In the genomic region with DNA sequence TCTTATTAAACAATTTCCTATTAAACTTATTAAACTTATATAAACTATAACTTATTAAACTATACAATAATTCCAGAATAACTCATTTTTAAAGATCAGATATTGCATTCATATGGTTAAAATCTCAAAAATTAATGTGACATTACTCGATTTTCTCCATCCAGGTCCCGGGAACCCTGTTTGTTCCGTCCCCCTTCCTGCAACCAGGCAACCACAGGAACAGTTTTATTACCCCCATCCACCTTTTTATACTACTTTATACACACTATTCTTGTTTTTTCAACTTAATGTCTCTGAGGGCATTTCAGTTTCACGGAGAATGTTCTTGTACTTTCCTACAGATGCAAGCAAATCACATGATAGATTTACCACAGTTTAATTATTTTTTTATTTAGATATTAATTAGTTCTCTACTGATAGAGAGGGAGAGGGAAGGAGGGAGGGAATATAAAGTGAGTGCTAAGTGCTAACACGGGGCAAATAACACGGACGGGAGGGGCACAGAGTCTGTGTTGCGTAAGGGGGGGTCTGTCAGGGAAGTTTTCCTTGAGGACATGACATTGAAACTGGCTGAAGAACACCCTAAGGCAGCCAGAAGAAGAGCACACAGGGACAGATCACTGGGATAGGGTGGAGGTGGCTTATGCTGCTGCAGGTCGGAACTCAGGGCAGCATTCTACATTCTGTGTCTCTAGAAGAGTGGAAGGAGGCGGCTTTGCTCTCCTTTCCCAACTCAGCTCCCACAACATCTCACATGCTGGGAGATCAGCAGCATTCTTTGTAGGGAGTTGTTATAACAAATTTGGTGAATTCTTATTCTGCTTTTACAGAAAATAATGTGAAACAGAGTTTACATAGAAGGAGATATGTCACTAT, we compare ENCODE assay signal across 12 cellular contexts.
DNase-seq lines count a peak whose midpoint lies in the region; ATAC-seq and TF ChIP-seq lines count a peak whose summit lies in the region.
"Had no signal": no experiment of that assay in that cellular context is flagged by ENCODE, and none has a peak within 500 bp of the region (broad histone marks: within the 10 kb centered on the region; RNA-seq: fewer than 3 reads in every experiment).

No MANE protein-coding gene starts in this region.

- TF ChIP-seq EP300 in gastroesophageal sphincter (IDR thresholded peaks at IDR 0.05): no peak

- DNase-seq in GM23338 (ENCODE audit: low spot score) (peak; percentile 54), NCI-H69 (lab: John Stamatoyannopoulos, UW) (peak; percentile 7), left colon (no peak), neural crest cell (ENCODE audit: low read depth, low spot score) (no peak), MG63 (no peak), islet precursor cell (no peak)
- DNase-seq: 8988T; CD4-positive, CD25-positive, alpha-beta regulatory T cell; DMS53; GF-D8 had no signal

- H3K27me3 Mint-ChIP-seq in GM23338 (ENCODE audit: insufficient read depth, low read depth, poor library complexity) (peaks cover 4% of the 10 kb centered on the region), neural crest cell (ENCODE audit: low read depth) (no peaks in the 10 kb centered on the region)
- H3K27me3 Mint-ChIP-seq: CD4-positive, CD25-positive, alpha-beta regulatory T cell had no signal

- no peak overlapping the region for H3K4me3 ChIP-seq in GM23338
- no peak overlapping the region for H3K4me3 ChIP-seq in MG63
- no peak overlapping the region for H3K4me3 ChIP-seq in gastroesophageal sphincter
- H3K4me3 ChIP-seq: BLaER1 treated with 17β-estradiol and CSF1 and Interleukin-3, amounts not matched to agents 10 nM and 100 nM had no signal

- H3K9me3 Mint-ChIP-seq in GM23338 (no peaks in the 10 kb centered on the region), neural crest cell (no peaks in the 10 kb centered on the region)

- H3K4me2 ChIP-seq in GM23338: peak overlapping the region; percentile 58
- H3K4me2 ChIP-seq: BLaER1 treated with 17β-estradiol and CSF1 and Interleukin-3, amounts not matched to agents 10 nM and 100 nM had no signal

- TF ChIP-seq POLR2A in gastroesophageal sphincter (IDR thresholded peaks at IDR 0.05): no peak

- ATAC-seq in GM23338 (peak; percentile 74), left colon (peak; percentile 11), gastroesophageal sphincter (no peak)

- H3K4me3 Mint-ChIP-seq in GM23338 (no peak overlapping the region), neural crest cell (no peak overlapping the region)
- H3K4me3 Mint-ChIP-seq: CD4-positive, CD25-positive, alpha-beta regulatory T cell had no signal

- H3K79me2 ChIP-seq in GM23338 (replicated peaks; ENCODE audit: insufficient read depth): no peaks in the 10 kb centered on the region

- WGBS in gastroesophageal sphincter (ENCODE audit: low coverage in 1 of 2), 2 donors: 83 to 93% methylated on average over 7 to 9 of the region's 10 CpGs

- intact Hi-C loops in left colon (cut with DNase I, micrococcal nuclease): no loop called here

- no peak overlapping the region for H2AFZ ChIP-seq in GM23338

- H3K4me1 ChIP-seq in GM23338 (ENCODE audit: insufficient read depth) (peaks cover 60% of the 10 kb centered on the region), gastroesophageal sphincter (peaks cover 0 to 33% (median 3%) of the 10 kb centered on the region in 3 donors)

- no peaks in the 10 kb centered on the region for H3K9me3 ChIP-seq in MG63
- H3K9me3 ChIP-seq in gastroesophageal sphincter: no peaks in the 10 kb centered on the region

- H3K4me1 Mint-ChIP-seq in GM23338 (peaks cover 53% of the 10 kb centered on the region), neural crest cell (peaks cover 44% of the 10 kb centered on the region)
- H3K4me1 Mint-ChIP-seq: CD4-positive, CD25-positive, alpha-beta regulatory T cell had no signal

- no peaks in the 10 kb centered on the region for H3F3A ChIP-seq in GM23338 (replicated peaks; ENCODE audit: low read depth)

- H4K20me1 ChIP-seq in GM23338 (replicated peaks; ENCODE audit: insufficient read depth): no peaks in the 10 kb centered on the region
- H4K20me1 ChIP-seq: BLaER1 treated with 17β-estradiol and CSF1 and Interleukin-3, amounts not matched to agents 10 nM and 100 nM had no signal

- TF ChIP-seq CTCF in GM23338 (conservative IDR thresholded peaks at IDR 0.05; ENCODE audit: low read depth in 2 of 2) (no peak), neural crest cell (conservative IDR thresholded peaks at IDR 0.05) (no peak), gastroesophageal sphincter (IDR thresholded peaks at IDR 0.05) (no peak)

- H3K36me3 ChIP-seq in GM23338 (ENCODE audit: insufficient read depth): no peaks in the 10 kb centered on the region
- H3K36me3 ChIP-seq in MG63: no peaks in the 10 kb centered on the region
- no peaks in the 10 kb centered on the region for H3K36me3 ChIP-seq in gastroesophageal sphincter
- H3K36me3 ChIP-seq: BLaER1 treated with 17β-estradiol and CSF1 and Interleukin-3, amounts not matched to agents 10 nM and 100 nM had no signal

- H3K27ac ChIP-seq in GM23338 (ENCODE audit: low read depth): no peak overlapping the region
- no peak overlapping the region for H3K27ac ChIP-seq in gastroesophageal sphincter
- H3K27ac ChIP-seq: BLaER1 treated with 17β-estradiol and CSF1 and Interleukin-3, amounts not matched to agents 10 nM and 100 nM had no signal

- H3K27ac Mint-ChIP-seq in GM23338: peak overlapping the region; percentile 60; the same call in 1 of the 2 replicates
- peak overlapping the region; percentile 80 for H3K27ac Mint-ChIP-seq in neural crest cell (ENCODE audit: unreplicated experiment)

- H3K9me2 ChIP-seq in GM23338 (ENCODE audit: insufficient read depth): no peaks in the 10 kb centered on the region

- no peaks in the 10 kb centered on the region for H3K36me3 Mint-ChIP-seq in GM23338 (ENCODE audit: low read depth)
- no peaks in the 10 kb centered on the region for H3K36me3 Mint-ChIP-seq in neural crest cell (ENCODE audit: low read depth)
- H3K36me3 Mint-ChIP-seq: CD4-positive, CD25-positive, alpha-beta regulatory T cell had no signal

- H3K27me3 ChIP-seq in GM23338 (ENCODE audit: insufficient read depth) (no peaks in the 10 kb centered on the region), MG63 (no peaks in the 10 kb centered on the region), gastroesophageal sphincter (no peaks in the 10 kb centered on the region)
- H3K27me3 ChIP-seq: BLaER1 treated with 17β-estradiol and CSF1 and Interleukin-3, amounts not matched to agents 10 nM and 100 nM had no signal

TF ChIP-seq in GM23338, 12 proteins besides CTCF, POLR2A, EP300 and RAD21 (continues in another document):
- TF ChIP-seq POLR2AphosphoS5 (IDR thresholded peaks at IDR 0.05; ENCODE audit: low read depth) (no peak), STAT1 (IDR thresholded peaks at IDR 0.05; ENCODE audit: unreplicated experiment) (no peak), JUNB (IDR thresholded peaks at IDR 0.05; ENCODE audit: unreplicated experiment) (no peak), ETS1 (IDR thresholded peaks at IDR 0.05) (no peak), EZH2 (IDR thresholded peaks at IDR 0.05; ENCODE audit: low read depth, unreplicated experiment) (no peak), EZH2phosphoT487 (IDR thresholded peaks at IDR 0.05; ENCODE audit: unreplicated experiment) (no peak), CREB1 (CRISPR knock-in tag; IDR thresholded peaks at IDR 0.05; ENCODE audit: low read depth) (no peak), ZNF331 (CRISPR knock-in tag; IDR thresholded peaks at IDR 0.05; ENCODE audit: low read depth) (no peak), NANOG (IDR thresholded peaks at IDR 0.05; ENCODE audit: borderline replicate concordance) (no peak)
- TF ChIP-seq, protein P1, sequence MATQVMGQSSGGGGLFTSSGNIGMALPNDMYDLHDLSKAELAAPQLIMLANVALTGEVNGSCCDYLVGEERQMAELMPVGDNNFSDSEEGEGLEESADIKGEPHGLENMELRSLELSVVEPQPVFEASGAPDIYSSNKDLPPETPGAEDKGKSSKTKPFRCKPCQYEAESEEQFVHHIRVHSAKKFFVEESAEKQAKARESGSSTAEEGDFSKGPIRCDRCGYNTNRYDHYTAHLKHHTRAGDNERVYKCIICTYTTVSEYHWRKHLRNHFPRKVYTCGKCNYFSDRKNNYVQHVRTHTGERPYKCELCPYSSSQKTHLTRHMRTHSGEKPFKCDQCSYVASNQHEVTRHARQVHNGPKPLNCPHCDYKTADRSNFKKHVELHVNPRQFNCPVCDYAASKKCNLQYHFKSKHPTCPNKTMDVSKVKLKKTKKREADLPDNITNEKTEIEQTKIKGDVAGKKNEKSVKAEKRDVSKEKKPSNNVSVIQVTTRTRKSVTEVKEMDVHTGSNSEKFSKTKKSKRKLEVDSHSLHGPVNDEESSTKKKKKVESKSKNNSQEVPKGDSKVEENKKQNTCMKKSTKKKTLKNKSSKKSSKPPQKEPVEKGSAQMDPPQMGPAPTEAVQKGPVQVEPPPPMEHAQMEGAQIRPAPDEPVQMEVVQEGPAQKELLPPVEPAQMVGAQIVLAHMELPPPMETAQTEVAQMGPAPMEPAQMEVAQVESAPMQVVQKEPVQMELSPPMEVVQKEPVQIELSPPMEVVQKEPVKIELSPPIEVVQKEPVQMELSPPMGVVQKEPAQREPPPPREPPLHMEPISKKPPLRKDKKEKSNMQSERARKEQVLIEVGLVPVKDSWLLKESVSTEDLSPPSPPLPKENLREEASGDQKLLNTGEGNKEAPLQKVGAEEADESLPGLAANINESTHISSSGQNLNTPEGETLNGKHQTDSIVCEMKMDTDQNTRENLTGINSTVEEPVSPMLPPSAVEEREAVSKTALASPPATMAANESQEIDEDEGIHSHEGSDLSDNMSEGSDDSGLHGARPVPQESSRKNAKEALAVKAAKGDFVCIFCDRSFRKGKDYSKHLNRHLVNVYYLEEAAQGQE (IDR thresholded peaks at IDR 0.05; ENCODE audit: unreplicated experiment): no peak

Comparison
In these comparisons a context has a peak if more than half of its experiments do, and no peak if none do; other contexts are left out.
1. DNase-seq: peak in GM23338 (single experiment) and NCI-H69 (single experiment); none in left colon (0 of 2), neural crest cell (single experiment), MG63 (single experiment) and islet precursor cell (single experiment).